2 cellular contexts compared by ENCODE assay signal in the genomic region with DNA sequence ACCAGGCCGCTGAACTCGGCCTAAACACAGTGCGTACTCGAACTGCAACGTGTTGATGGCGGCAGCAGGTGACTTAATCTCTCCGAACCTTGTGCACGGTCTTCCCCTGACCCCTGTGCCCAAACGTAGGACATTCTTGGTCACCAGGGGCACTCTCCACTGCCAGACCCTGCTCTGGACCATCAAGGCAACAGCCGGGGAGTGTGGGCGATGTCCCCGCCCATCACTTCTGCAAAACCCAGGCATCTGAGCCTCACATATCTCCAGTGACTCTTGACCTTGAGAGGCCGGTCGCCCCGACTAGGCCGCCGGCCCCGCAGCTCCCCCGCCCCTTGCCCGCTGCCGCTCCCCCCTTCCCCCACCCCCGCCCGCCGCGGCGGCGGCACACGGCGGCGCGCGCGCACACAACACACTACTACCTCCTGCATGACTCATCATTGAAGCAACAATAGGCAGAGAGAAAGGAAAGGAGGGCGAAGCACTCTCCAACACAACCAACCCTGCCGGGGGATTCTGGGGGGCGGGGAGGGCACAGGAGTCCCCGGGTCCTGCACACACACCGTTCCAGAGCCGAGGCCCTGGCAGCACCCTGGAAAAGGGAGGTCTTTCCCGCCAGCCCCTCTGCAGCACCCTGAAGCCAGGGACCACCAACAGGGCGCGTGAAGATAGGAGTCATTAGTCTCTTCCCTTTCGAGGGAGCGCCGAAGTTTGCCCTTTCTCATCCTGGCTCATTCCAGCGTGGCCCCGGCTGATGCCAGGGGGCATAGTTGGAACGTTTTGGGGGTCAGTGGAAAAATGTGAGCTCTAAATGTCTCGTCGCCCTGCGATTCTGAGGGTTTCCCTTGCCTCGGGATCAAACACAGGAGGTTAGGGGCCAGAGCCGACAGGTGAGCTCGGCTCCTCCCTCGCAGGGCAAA.
TF ChIP-seq lines count a peak whose summit lies in the region.

No MANE protein-coding gene starts in this region.

TF ChIP-seq in GM23338, 12 proteins besides CTCF, POLR2A, EP300 and RAD21 (continues in another document):
- TF ChIP-seq CREB1 (CRISPR knock-in tag; IDR thresholded peaks at IDR 0.05; ENCODE audit: low read depth) (0 out of 2 replicates have a peak, but pooled peaks have one; percentile 15), POLR2AphosphoS5 (IDR thresholded peaks at IDR 0.05; ENCODE audit: low read depth) (peak; percentile 75), NANOG (IDR thresholded peaks at IDR 0.05; ENCODE audit: borderline replicate concordance) (no peak), ZNF114 (CRISPR knock-in tag; IDR thresholded peaks at IDR 0.05) (no peak), JUNB (IDR thresholded peaks at IDR 0.05; ENCODE audit: unreplicated experiment) (no peak), STAT1 (IDR thresholded peaks at IDR 0.05; ENCODE audit: unreplicated experiment) (no peak)
- TF ChIP-seq, protein P1, sequence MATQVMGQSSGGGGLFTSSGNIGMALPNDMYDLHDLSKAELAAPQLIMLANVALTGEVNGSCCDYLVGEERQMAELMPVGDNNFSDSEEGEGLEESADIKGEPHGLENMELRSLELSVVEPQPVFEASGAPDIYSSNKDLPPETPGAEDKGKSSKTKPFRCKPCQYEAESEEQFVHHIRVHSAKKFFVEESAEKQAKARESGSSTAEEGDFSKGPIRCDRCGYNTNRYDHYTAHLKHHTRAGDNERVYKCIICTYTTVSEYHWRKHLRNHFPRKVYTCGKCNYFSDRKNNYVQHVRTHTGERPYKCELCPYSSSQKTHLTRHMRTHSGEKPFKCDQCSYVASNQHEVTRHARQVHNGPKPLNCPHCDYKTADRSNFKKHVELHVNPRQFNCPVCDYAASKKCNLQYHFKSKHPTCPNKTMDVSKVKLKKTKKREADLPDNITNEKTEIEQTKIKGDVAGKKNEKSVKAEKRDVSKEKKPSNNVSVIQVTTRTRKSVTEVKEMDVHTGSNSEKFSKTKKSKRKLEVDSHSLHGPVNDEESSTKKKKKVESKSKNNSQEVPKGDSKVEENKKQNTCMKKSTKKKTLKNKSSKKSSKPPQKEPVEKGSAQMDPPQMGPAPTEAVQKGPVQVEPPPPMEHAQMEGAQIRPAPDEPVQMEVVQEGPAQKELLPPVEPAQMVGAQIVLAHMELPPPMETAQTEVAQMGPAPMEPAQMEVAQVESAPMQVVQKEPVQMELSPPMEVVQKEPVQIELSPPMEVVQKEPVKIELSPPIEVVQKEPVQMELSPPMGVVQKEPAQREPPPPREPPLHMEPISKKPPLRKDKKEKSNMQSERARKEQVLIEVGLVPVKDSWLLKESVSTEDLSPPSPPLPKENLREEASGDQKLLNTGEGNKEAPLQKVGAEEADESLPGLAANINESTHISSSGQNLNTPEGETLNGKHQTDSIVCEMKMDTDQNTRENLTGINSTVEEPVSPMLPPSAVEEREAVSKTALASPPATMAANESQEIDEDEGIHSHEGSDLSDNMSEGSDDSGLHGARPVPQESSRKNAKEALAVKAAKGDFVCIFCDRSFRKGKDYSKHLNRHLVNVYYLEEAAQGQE (IDR thresholded peaks at IDR 0.05; ENCODE audit: unreplicated experiment), result no peak
- TF ChIP-seq, protein P2, sequence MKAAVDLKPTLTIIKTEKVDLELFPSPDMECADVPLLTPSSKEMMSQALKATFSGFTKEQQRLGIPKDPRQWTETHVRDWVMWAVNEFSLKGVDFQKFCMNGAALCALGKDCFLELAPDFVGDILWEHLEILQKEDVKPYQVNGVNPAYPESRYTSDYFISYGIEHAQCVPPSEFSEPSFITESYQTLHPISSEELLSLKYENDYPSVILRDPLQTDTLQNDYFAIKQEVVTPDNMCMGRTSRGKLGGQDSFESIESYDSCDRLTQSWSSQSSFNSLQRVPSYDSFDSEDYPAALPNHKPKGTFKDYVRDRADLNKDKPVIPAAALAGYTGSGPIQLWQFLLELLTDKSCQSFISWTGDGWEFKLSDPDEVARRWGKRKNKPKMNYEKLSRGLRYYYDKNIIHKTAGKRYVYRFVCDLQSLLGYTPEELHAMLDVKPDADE (IDR thresholded peaks at IDR 0.05), result no peak

TF ChIP-seq in H1, 55 proteins besides CTCF, POLR2A, EP300 and RAD21 (continues in another document):
- TF ChIP-seq SIRT6 (IDR thresholded peaks at IDR 0.05; ENCODE audit: low read length) (peak; percentile 56), CTBP2 (IDR thresholded peaks at IDR 0.05; ENCODE audit: borderline replicate concordance, insufficient read depth, insufficient read length, low read length) (no peak), GABPA (IDR thresholded peaks at IDR 0.05; ENCODE audit: borderline replicate concordance, insufficient read depth, low read length) (no peak), MAFK (IDR thresholded peaks at IDR 0.05; ENCODE audit: low read depth, low read length) (peak; percentile 20; the same call in 1 of the 2 replicates), CBX5 (IDR thresholded peaks at IDR 0.05; ENCODE audit: low read depth, low read length) (no peak), CEBPB (IDR thresholded peaks at IDR 0.05; ENCODE audit: low read depth, low read length) (no peak), CREB1 (IDR thresholded peaks at IDR 0.05) (0 out of 2 replicates have a peak, but pooled peaks have one; percentile 42), PHF8 (conservative IDR thresholded peaks at IDR 0.05; ENCODE audit: low read depth, low read length) (peak; percentile 66), NANOG (IDR thresholded peaks at IDR 0.05; ENCODE audit: insufficient read depth, low read depth, low read length, poor library complexity, severe bottlenecking) (no peak), BCL11A (IDR thresholded peaks at IDR 0.05; ENCODE audit: low read depth in 2 of 2, low read length in 2 of 2) (no peak), EGR1 (IDR thresholded peaks at IDR 0.05; ENCODE audit: borderline replicate concordance, low read depth, low read length) (0 out of 2 replicates have a peak, but pooled peaks have one; percentile 33), SRF (IDR thresholded peaks at IDR 0.05; ENCODE audit: low read depth, low read length) (no peak), ASH2L (IDR thresholded peaks at IDR 0.05; ENCODE audit: low read length) (peak; percentile 76), TBP (IDR thresholded peaks at IDR 0.05; ENCODE audit: low read depth, low read length) (peak; percentile 45), FOSL1 (IDR thresholded peaks at IDR 0.05; ENCODE audit: insufficient read depth, low read depth, low read length) (no peak), GTF2F1 (IDR thresholded peaks at IDR 0.05; ENCODE audit: borderline replicate concordance, low read depth, low read length) (no peak), KDM4A (IDR thresholded peaks at IDR 0.05; ENCODE audit: low read depth, low read length, severe bottlenecking) (peak; percentile 33), RNF2 (IDR thresholded peaks at IDR 0.05; ENCODE audit: borderline replicate concordance, low read depth, low read length, missing control alignments, poor library complexity, severe bottlenecking) (no peak), BRCA1 (IDR thresholded peaks at IDR 0.05; ENCODE audit: low read depth, low read length) (no peak), KDM5A (IDR thresholded peaks at IDR 0.05; ENCODE audit: low read length) (no peak), EZH2 (IDR thresholded peaks at IDR 0.05; ENCODE audit: low read depth, low read length, severe bottlenecking) (no peak), TEAD4 (IDR thresholded peaks at IDR 0.05; ENCODE audit: low read depth, low read length) (no peak), SUZ12 (IDR thresholded peaks at IDR 0.05; ENCODE audit: low read length) (0 out of 2 replicates have a peak, but pooled peaks have one; percentile 18), SP4 (IDR thresholded peaks at IDR 0.05; ENCODE audit: low read length) (no peak), SP1 (IDR thresholded peaks at IDR 0.05; ENCODE audit: low read depth, low read length) (no peak), POLR2AphosphoS5 (IDR thresholded peaks at IDR 0.05; ENCODE audit: low read depth, low read length) (peak; percentile 60), RBBP5 (IDR thresholded peaks at IDR 0.05; ENCODE audit: borderline replicate concordance, low read depth, low read length) (no peak), TAF1 (IDR thresholded peaks at IDR 0.05; ENCODE audit: low read depth, low read length) (peak; percentile 55; the same call in 1 of the 2 replicates), JUN (IDR thresholded peaks at IDR 0.05; ENCODE audit: low read depth, low read length) (peak; percentile 40; the same call in 1 of the 2 replicates), SP2 (IDR thresholded peaks at IDR 0.05; ENCODE audit: low read length) (no peak), ZNF274 (IDR thresholded peaks at IDR 0.05; ENCODE audit: borderline replicate concordance, extremely low read depth, low read length) (no peak), RXRA (IDR thresholded peaks at IDR 0.05; ENCODE audit: insufficient read depth, low read depth, low read length) (no peak), BACH1 (IDR thresholded peaks at IDR 0.05; ENCODE audit: low read length) (peak; percentile 48; the same call in 1 of the 2 replicates), HDAC6 (IDR thresholded peaks at IDR 0.05; ENCODE audit: low read depth, low read length) (no peak), POU5F1 (IDR thresholded peaks at IDR 0.05; ENCODE audit: low read depth, low read length) (no peak), CHD2 (IDR thresholded peaks at IDR 0.05; ENCODE audit: low read length) (no peak), TAF7 (optimal IDR thresholded peaks at IDR 0.05; ENCODE audit: borderline replicate concordance, low read depth, low read length) (no peak), CBX8 (IDR thresholded peaks at IDR 0.05; ENCODE audit: borderline replicate concordance, low read depth, low read length) (no peak), YY1 (IDR thresholded peaks at IDR 0.05; ENCODE audit: low read depth, low read length) (no peak), NRF1 (IDR thresholded peaks at IDR 0.05; ENCODE audit: low read depth, low read length) (no peak), TCF12 (IDR thresholded peaks at IDR 0.05; ENCODE audit: low read depth, low read length) (no peak), CHD1 (IDR thresholded peaks at IDR 0.05; ENCODE audit: low read depth, low read length) (no peak), JUND (IDR thresholded peaks at IDR 0.05; ENCODE audit: low read length) (peak; percentile 89), HDAC2 (IDR thresholded peaks at IDR 0.05; ENCODE audit: borderline replicate concordance in 1 of 2, low read depth in 2 of 2, low read length in 2 of 2) (0 out of 4 replicates have a peak, but pooled peaks of 1 of the 2 experiments have one; percentile 40)
- TF ChIP-seq, protein P3, sequence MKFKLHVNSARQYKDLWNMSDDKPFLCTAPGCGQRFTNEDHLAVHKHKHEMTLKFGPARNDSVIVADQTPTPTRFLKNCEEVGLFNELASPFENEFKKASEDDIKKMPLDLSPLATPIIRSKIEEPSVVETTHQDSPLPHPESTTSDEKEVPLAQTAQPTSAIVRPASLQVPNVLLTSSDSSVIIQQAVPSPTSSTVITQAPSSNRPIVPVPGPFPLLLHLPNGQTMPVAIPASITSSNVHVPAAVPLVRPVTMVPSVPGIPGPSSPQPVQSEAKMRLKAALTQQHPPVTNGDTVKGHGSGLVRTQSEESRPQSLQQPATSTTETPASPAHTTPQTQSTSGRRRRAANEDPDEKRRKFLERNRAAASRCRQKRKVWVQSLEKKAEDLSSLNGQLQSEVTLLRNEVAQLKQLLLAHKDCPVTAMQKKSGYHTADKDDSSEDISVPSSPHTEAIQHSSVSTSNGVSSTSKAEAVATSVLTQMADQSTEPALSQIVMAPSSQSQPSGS (IDR thresholded peaks at IDR 0.05; ENCODE audit: low read length), result no peak
- TF ChIP-seq, protein P4, sequence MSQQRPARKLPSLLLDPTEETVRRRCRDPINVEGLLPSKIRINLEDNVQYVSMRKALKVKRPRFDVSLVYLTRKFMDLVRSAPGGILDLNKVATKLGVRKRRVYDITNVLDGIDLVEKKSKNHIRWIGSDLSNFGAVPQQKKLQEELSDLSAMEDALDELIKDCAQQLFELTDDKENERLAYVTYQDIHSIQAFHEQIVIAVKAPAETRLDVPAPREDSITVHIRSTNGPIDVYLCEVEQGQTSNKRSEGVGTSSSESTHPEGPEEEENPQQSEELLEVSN (IDR thresholded peaks at IDR 0.05), result no peak
- TF ChIP-seq, protein P5, sequence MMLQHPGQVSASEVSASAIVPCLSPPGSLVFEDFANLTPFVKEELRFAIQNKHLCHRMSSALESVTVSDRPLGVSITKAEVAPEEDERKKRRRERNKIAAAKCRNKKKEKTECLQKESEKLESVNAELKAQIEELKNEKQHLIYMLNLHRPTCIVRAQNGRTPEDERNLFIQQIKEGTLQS (IDR thresholded peaks at IDR 0.05; ENCODE audit: insufficient read depth, low read depth, low read length), result no peak
- TF ChIP-seq, protein P6, sequence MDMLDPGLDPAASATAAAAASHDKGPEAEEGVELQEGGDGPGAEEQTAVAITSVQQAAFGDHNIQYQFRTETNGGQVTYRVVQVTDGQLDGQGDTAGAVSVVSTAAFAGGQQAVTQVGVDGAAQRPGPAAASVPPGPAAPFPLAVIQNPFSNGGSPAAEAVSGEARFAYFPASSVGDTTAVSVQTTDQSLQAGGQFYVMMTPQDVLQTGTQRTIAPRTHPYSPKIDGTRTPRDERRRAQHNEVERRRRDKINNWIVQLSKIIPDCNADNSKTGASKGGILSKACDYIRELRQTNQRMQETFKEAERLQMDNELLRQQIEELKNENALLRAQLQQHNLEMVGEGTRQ (IDR thresholded peaks at IDR 0.05; ENCODE audit: low read length), result no peak
- TF ChIP-seq, protein P7, sequence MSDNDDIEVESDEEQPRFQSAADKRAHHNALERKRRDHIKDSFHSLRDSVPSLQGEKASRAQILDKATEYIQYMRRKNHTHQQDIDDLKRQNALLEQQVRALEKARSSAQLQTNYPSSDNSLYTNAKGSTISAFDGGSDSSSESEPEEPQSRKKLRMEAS (IDR thresholded peaks at IDR 0.05), result no peak
